In the genomic region with DNA sequence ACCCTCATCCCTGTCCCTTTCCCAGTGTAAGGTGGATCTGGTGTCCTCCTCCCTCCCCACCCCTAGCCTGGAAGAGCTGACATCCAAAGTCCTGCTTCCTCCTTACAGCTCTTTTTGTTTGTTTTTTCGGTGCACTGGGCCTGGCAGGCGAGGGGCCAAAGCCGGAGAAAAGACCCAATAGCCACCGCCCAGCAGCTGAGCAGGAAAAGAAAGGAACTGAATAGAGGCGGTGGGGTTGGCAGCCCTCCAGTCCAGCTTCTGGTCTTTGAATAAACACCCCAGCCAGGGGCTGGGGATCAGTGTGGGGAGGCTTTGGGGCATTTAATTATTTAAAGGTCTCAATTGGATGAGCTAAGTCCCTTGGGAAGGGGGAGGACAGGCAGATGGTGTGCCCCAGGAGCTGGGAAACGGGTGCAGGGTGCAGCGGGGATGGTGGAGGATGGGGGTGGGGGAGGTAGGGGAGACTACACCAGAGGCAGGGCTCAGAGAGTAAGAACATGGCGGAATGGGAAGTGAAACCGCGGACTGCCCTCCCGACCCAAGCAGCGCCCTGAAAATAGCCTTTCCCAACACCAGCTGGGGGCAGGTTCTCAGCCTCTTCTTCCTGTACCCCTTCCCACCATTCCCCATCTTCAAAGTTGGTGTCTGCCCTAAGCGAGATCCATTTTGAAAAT, we compare ENCODE assay signal across 8 cellular contexts. TPM values are rescaled to one million over a fixed set of nuclear protein-coding genes. Genes with fewer than 3 reads are reported as not detected.
DNase-seq lines count a peak whose midpoint lies in the region; ATAC-seq and TF ChIP-seq lines count a peak whose summit lies in the region.

No MANE protein-coding gene starts in this region.

- H3K27ac Mint-ChIP-seq in CD14-positive monocyte (peak overlapping the region; percentile 94 to 98 (median 95)), T-cell (peak overlapping the region; percentile 97)
- H3K27ac Mint-ChIP-seq in stimulated activated naive B cell treated with anti-CD40 and anti-IgM and Interleukin-4, amounts not matched to agents 10 μg/mL and 1 μg/mL and 100 μg/mL, for 72 hours = peak overlapping the region; percentile 93

- H3K9me2 ChIP-seq in Loucy (replicated peaks; ENCODE audit: low read depth, low read length) = no peaks in the 10 kb centered on the region
- no peaks in the 10 kb centered on the region for H3K9me2 ChIP-seq in hepatocyte (replicated peaks; ENCODE audit: insufficient read depth)

- H3K9ac ChIP-seq in Loucy (ENCODE audit: low read depth, low read length, poor library complexity, severe bottlenecking) = peak overlapping the region; percentile 93

- H3K27me3 ChIP-seq in Loucy (ENCODE audit: insufficient read depth, low read length, poor library complexity, severe bottlenecking) (no peaks in the 10 kb centered on the region), hepatocyte (no peaks in the 10 kb centered on the region)

- CTCF ChIA-PET in T-cell (lab: Charles Lee) = interaction anchor here (0.6 to 5.4 kb wide), 11 partner anchors 13 to 1880 kb away, joined by 3 to 80 read pairs (median 4); no protein-coding TSS in a partner anchor

- H3K9me3 ChIP-seq in Loucy (ENCODE audit: insufficient read depth, low read depth, low read length) (no peaks in the 10 kb centered on the region), hepatocyte (ENCODE audit: low read depth) (no peaks in the 10 kb centered on the region)

- WGBS in hepatocyte (ENCODE audit: low lambda C conversion rate, missing lambda C conversion rate) = 56% methylated on average over 9 of the region's 13 CpGs

- H4K20me1 ChIP-seq in Loucy (ENCODE audit: insufficient read depth, low read length, poor library complexity, severe bottlenecking) = no peaks in the 10 kb centered on the region
- H4K20me1 ChIP-seq in hepatocyte (ENCODE audit: insufficient read depth, poor library complexity, severe bottlenecking) = no peaks in the 10 kb centered on the region

- intact Hi-C loops in CD14-positive monocyte (cut with micrococcal nuclease) = loop anchor here in 1 of 2 donors (2.0 to 5.0 kb wide), 2 partner anchors 38 to 51 kb away; no protein-coding TSS in a partner anchor

- peaks cover 0 to 2% (median 0%) of the 10 kb centered on the region in 3 donors for H3K27me3 Mint-ChIP-seq in CD14-positive monocyte (ENCODE audit: low read depth in 3 of 3)
- no peaks in the 10 kb centered on the region for H3K27me3 Mint-ChIP-seq in T-cell
- H3K27me3 Mint-ChIP-seq in stimulated activated naive B cell treated with anti-CD40 and anti-IgM and Interleukin-4, amounts not matched to agents 10 μg/mL and 1 μg/mL and 100 μg/mL, for 72 hours = no peaks in the 10 kb centered on the region

- POLR2A ChIA-PET in T-cell (lab: Charles Lee) = interaction anchor here (0.6 to 9.1 kb wide), 8 partner anchors 16 to 319 kb away, joined by 3 to 366 read pairs (median 9); a partner anchor contains a TSS

- ATAC-seq in T-cell (replicated peaks in 1 of 4) (no peak), HG03135 (IDR thresholded peaks at IDR 0.05; ENCODE audit: unreplicated experiment) (no peak)
- no peak for ATAC-seq in stimulated activated naive B cell treated with anti-CD40 and anti-IgM and Interleukin-4, amounts not matched to agents 10 μg/mL and 1 μg/mL and 100 μg/mL, for 72 hours (replicated peaks)

- H3K4me3 ChIP-seq in Loucy (ENCODE audit: low read length, poor library complexity, severe bottlenecking) = peak overlapping the region; percentile 75
- no peak overlapping the region for H3K4me3 ChIP-seq in hepatocyte

- H3K9me3 Mint-ChIP-seq in CD14-positive monocyte (no peaks in the 10 kb centered on the region), T-cell (no peaks in the 10 kb centered on the region)
- no peaks in the 10 kb centered on the region for H3K9me3 Mint-ChIP-seq in stimulated activated naive B cell treated with anti-CD40 and anti-IgM and Interleukin-4, amounts not matched to agents 10 μg/mL and 1 μg/mL and 100 μg/mL, for 72 hours

- H3K36me3 ChIP-seq in Loucy (ENCODE audit: insufficient read depth, low read length) = no peaks in the 10 kb centered on the region
- H3K36me3 ChIP-seq in hepatocyte (replicated peaks; ENCODE audit: insufficient read depth, low read depth) = no peaks in the 10 kb centered on the region

- H3K79me2 ChIP-seq in Loucy (ENCODE audit: insufficient read depth, low read length) (peaks cover 26% of the 10 kb centered on the region; the same call in 1 of the 2 replicates), hepatocyte (no peaks in the 10 kb centered on the region)

- DNase-seq in CD14-positive monocyte (ENCODE audit: low spot score) (peak; percentile 75), T-cell (peak in 1 of 34 experiments; percentile 23), hepatocyte (ENCODE audit: low spot score) (peak; percentile 51), GOT3 (lab: John Stamatoyannopoulos, UW) (no peak), hepatic stellate cell (ENCODE audit: low spot score) (no peak)
- DNase-seq in stimulated activated naive B cell treated with anti-CD40 and anti-IgM and Interleukin-4, amounts not matched to agents 10 μg/mL and 1 μg/mL and 100 μg/mL, for 72 hours = peak; percentile 47

- H3K36me3 Mint-ChIP-seq in CD14-positive monocyte (no peaks in the 10 kb centered on the region), T-cell (no peaks in the 10 kb centered on the region)
- no peaks in the 10 kb centered on the region for H3K36me3 Mint-ChIP-seq in stimulated activated naive B cell treated with anti-CD40 and anti-IgM and Interleukin-4, amounts not matched to agents 10 μg/mL and 1 μg/mL and 100 μg/mL, for 72 hours

- H3K4me1 ChIP-seq in Loucy (ENCODE audit: insufficient read depth, low read length, poor library complexity, severe bottlenecking) (peaks cover 84% of the 10 kb centered on the region), hepatocyte (ENCODE audit: insufficient read depth) (peaks cover 68% of the 10 kb centered on the region)

- H3K4me2 ChIP-seq in Loucy (ENCODE audit: low read depth, low read length, poor library complexity, severe bottlenecking) (peak overlapping the region; percentile 93), hepatocyte (peak overlapping the region; percentile 34)

- H3K4me3 Mint-ChIP-seq in CD14-positive monocyte (peak overlapping the region; percentile 66 to 80), T-cell (peak overlapping the region; percentile 65 to 77 (median 70))
- peak overlapping the region; percentile 78 to 87 for H3K4me3 Mint-ChIP-seq in stimulated activated naive B cell treated with anti-CD40 and anti-IgM and Interleukin-4, amounts not matched to agents 10 μg/mL and 1 μg/mL and 100 μg/mL, for 72 hours

- H3F3A ChIP-seq in Loucy (ENCODE audit: low read depth) = peaks cover 5% of the 10 kb centered on the region; the same call in 1 of the 2 replicates

- peak overlapping the region; percentile 92 for H3K27ac ChIP-seq in hepatocyte

- H3K4me1 Mint-ChIP-seq in CD14-positive monocyte (peaks cover 71% of the 10 kb centered on the region), T-cell (peaks cover 70 to 82% (median 77%) of the 10 kb centered on the region in 3 donors)
- peaks cover 71 to 79% of the 10 kb centered on the region in 2 donors for H3K4me1 Mint-ChIP-seq in stimulated activated naive B cell treated with anti-CD40 and anti-IgM and Interleukin-4, amounts not matched to agents 10 μg/mL and 1 μg/mL and 100 μg/mL, for 72 hours

- TF ChIP-seq CTCF in CD14-positive monocyte (IDR thresholded peaks at IDR 0.05) = no peak
- TF ChIP-seq CTCF in Loucy (conservative IDR thresholded peaks at IDR 0.05; ENCODE audit: low read length) = no peak
- TF ChIP-seq CTCF in hepatocyte (IDR thresholded peaks at IDR 0.05; ENCODE audit: poor library complexity) = no peak

- H2AFZ ChIP-seq in Loucy (ENCODE audit: low read length) (no peak overlapping the region), hepatocyte (no peak overlapping the region)

RNA-seq across cellular contexts. Expression of a gene that starts 20.2 kb away (rescaled TPM):
- polyA plus RNA-seq in CD14-positive monocyte = 100 to 1,000 TPM; 293 to 483 TPM
- total RNA-seq in T-cell = 100 to 1,000 TPM; 172 to 655 (median 186) TPM
- total RNA-seq in hepatocyte = 192 and 197 TPM in 2 replicates
- 253 and 274 TPM in 2 replicates for polyA plus RNA-seq in hepatocyte

RNA-seq across cellular contexts. Expression of a gene that starts 25.4 kb away (rescaled TPM):
- polyA plus RNA-seq in CD14-positive monocyte = not detected
- under 1 TPM in 3 of 5 donors, not detected in 2; 0.13 to 0.41 (median 0.18) TPM for total RNA-seq in T-cell
- total RNA-seq in hepatocyte = 118 and 132 TPM in 2 replicates
- 125 and 161 TPM in 2 replicates for polyA plus RNA-seq in hepatocyte

Comparison
In these comparisons a context has a peak if more than half of its experiments do, and no peak if none do; other contexts are left out.
1. DNase-seq: peak in CD14-positive monocyte (single experiment), hepatocyte (single experiment) and stimulated activated naive B cell treated with anti-CD40 and anti-IgM and Interleukin-4, amounts not matched to agents 10 μg/mL and 1 μg/mL and 100 μg/mL, for 72 hours (single experiment); none in GOT3 (single experiment) and hepatic stellate cell (single experiment).
2. RNA of a gene that starts 25.4 kb away (total RNA-seq): 118 to 132 TPM in hepatocyte; 0.13 to 0.41 TPM in T-cell; every median in the first group is over 10 times any median in the second.
3. Peak in every context shown above with its lines, with median percentiles within 50 percentile points of each other: H3K27ac Mint-ChIP-seq and H3K4me3 Mint-ChIP-seq.